ENCODE assay signal across 23 cellular contexts in genomic region chr2:31268344-31268743, GRCh38. TPM values are rescaled to one million over a fixed set of nuclear protein-coding genes. Genes with fewer than 3 reads are reported as not detected.
DNase-seq lines count a peak whose midpoint lies in the region; ATAC-seq, FAIRE-seq and TF ChIP-seq lines count a peak whose summit lies in the region.
"Had no signal": no experiment of that assay in that cellular context is flagged by ENCODE, and none has a peak within 500 bp of the region (broad histone marks: within the 10 kb centered on the region; RNA-seq: fewer than 3 reads in every experiment).

No MANE protein-coding gene starts in this region.

- no peak overlapping the region for H3K18ac ChIP-seq in IMR-90 (ENCODE audit: low read depth, low read length)

- H3K36me3 Mint-ChIP-seq in activated T-cell treated with anti-CD3 and anti-CD28 coated beads, Interleukin-2, amount 50 U/mL, for 72 hours (ENCODE audit: insufficient read depth in 2 of 2) = no peaks in the 10 kb centered on the region
- H3K36me3 Mint-ChIP-seq: activated naive CD4-positive, alpha-beta T cell treated with anti-CD3 and anti-CD28 coated beads, Interleukin-2, amount 10 ng/mL, durations not matched to agents 7 days and 5 days; stimulated activated effector memory CD8-positive, alpha-beta T cell treated with anti-CD3 and anti-CD28 coated beads, Interleukin-12 subunit alpha, Interleukin-12 subunit beta, amount 100 ng/mL, for 72 hours had no signal

- no peak for TF ChIP-seq RAD21 in IMR-90 (IDR thresholded peaks at IDR 0.05; ENCODE audit: low read length)
- TF ChIP-seq RAD21 in K562 (CRISPR knock-in tag; conservative IDR thresholded peaks at IDR 0.05 in 1 of 2, IDR thresholded peaks at IDR 0.05 in 1 of 2) = no peak

- no peak overlapping the region for H2AK5ac ChIP-seq in IMR-90 (ENCODE audit: low read depth, low read length)

- in situ Hi-C loops in G401 (cut with HindIII; ENCODE audit: low sequenced_read_pairs) = no loop called here
- in situ Hi-C loops in IMR-90 (cut with MboI; ENCODE audit: low sequenced_read_pairs) = no loop called here
- in situ Hi-C loops in K562 (cut with MboI) = no loop called here

- H3K4me2 ChIP-seq in IMR-90 (ENCODE audit: low read depth, low read length) (no peak overlapping the region), K562 (ENCODE audit: insufficient read depth, low read length) (no peak overlapping the region)

- H3K4me3 Mint-ChIP-seq in activated T-cell treated with anti-CD3 and anti-CD28 coated beads, Interleukin-2, amount 50 U/mL, for 72 hours = no peak overlapping the region
- H3K4me3 Mint-ChIP-seq: activated CD4-positive, alpha-beta T cell treated with anti-CD3 and anti-CD28 coated beads, Interleukin-2, amount 10 ng/mL, durations not matched to agents 24 days and 14 days; activated naive CD4-positive, alpha-beta T cell treated with anti-CD3 and anti-CD28 coated beads, Interleukin-2, amount 10 ng/mL, durations not matched to agents 7 days and 5 days; stimulated activated effector memory CD8-positive, alpha-beta T cell treated with anti-CD3 and anti-CD28 coated beads, Interleukin-12 subunit alpha, Interleukin-12 subunit beta, amount 100 ng/mL, for 72 hours; T-helper 1 cell treated with Interleukin-12 subunit alpha and Interleukin-12 subunit beta and Interleukin-4 antibody, amounts not matched to agents 30 μg/mL and 1 μg/mL, for 36 hours had no signal

- no peak overlapping the region for H3K27ac ChIP-seq in IMR-90 (ENCODE audit: insufficient read depth, low read length)
- H3K27ac ChIP-seq in K562 (ENCODE audit: extremely low read depth, low read depth, low read length) = no peak overlapping the region
- H3K27ac ChIP-seq in psoas muscle = no peak overlapping the region
- H3K27ac ChIP-seq in sigmoid colon = no peak overlapping the region
- H3K27ac ChIP-seq: SJSA1, skin epidermis, suprapubic skin had no signal

- no peaks in the 10 kb centered on the region for H3K79me2 ChIP-seq in K562 (ENCODE audit: control insufficient read depth, insufficient read depth, low read length)

- no peak overlapping the region for H3K56ac ChIP-seq in IMR-90 (ENCODE audit: extremely low read depth, insufficient read depth, low read length)

- FAIRE-seq in K562 (lab: Jason Lieb, UNC) = no peak

- no peak overlapping the region for H3K23ac ChIP-seq in IMR-90 (ENCODE audit: low read depth, low read length)

- H2AK9ac ChIP-seq in IMR-90 (replicated peaks; ENCODE audit: low read depth, low read length, poor library complexity) = no peak overlapping the region

- no peak overlapping the region for H2BK20ac ChIP-seq in IMR-90 (ENCODE audit: low read depth, low read length)

- H3K4me1 ChIP-seq in IMR-90 (ENCODE audit: control insufficient read depth, insufficient read depth, low read length) = peaks cover 13% of the 10 kb centered on the region
- H3K4me1 ChIP-seq in K562 (replicated peaks in 1 of 2; ENCODE audit: control insufficient read depth in 2 of 2, insufficient read depth in 2 of 2, low read length in 2 of 2) = no peaks in the 10 kb centered on the region
- H3K4me1 ChIP-seq in psoas muscle = no peaks in the 10 kb centered on the region
- H3K4me1 ChIP-seq in sigmoid colon = no peaks in the 10 kb centered on the region
- H3K4me1 ChIP-seq: suprapubic skin had no signal

- POLR2A ChIA-PET in IMR-90 (lab: Charles Lee; ENCODE audit: unreplicated experiment) = no interaction called here
- POLR2A ChIA-PET in K562 (lab: Yijun Ruan, JAX) = no interaction called here

- no CpG with 5 or more reads among the region's 2 CpGs for WGBS in IMR-90 (ENCODE audit: extremely low coverage in 2 of 2, insufficient read length in 1 of 2), 2 experiments
- 0% methylated on average over 2 of the region's 2 CpGs for WGBS in K562 (ENCODE audit: insufficient coverage, low coverage, missing lambda C conversion rate)
- WGBS in psoas muscle, 3 donors = 92 to 97% (median 94%) methylated on average over 2 of the region's 2 CpGs
- WGBS in sigmoid colon, 2 donors = 94 to 96% methylated on average over 2 of the region's 2 CpGs

- H3K9me1 ChIP-seq in IMR-90 (ENCODE audit: insufficient read depth, low read length) (peaks cover 14% of the 10 kb centered on the region), K562 (ENCODE audit: control insufficient read depth, insufficient read depth, low read length) (no peaks in the 10 kb centered on the region)

- TF ChIP-seq CTCF in IMR-90 (conservative IDR thresholded peaks at IDR 0.05; ENCODE audit: low read depth, low read length) (no peak), K562 (IDR thresholded peaks at IDR 0.05 in 2 of 3, conservative IDR thresholded peaks at IDR 0.05 in 1 of 3; ENCODE audit: insufficient read depth in 2 of 3, low read depth in 1 of 3, low read length in 3 of 3) (peak in 2 of 3 experiments; percentile 9 to 19; a peak in 1 of 6 replicates), psoas muscle (IDR thresholded peaks at IDR 0.05) (no peak), sigmoid colon (IDR thresholded peaks at IDR 0.05) (no peak)

- H3K9me3 ChIP-seq in IMR-90 (ENCODE audit: control insufficient read depth, insufficient read depth, low read length) (no peaks in the 10 kb centered on the region), K562 (replicated peaks; ENCODE audit: control insufficient read depth, insufficient read depth, low read depth, low read length) (no peaks in the 10 kb centered on the region), psoas muscle (no peaks in the 10 kb centered on the region), sigmoid colon (no peaks in the 10 kb centered on the region)
- H3K9me3 ChIP-seq: SJSA1, suprapubic skin had no signal

- H3K9me3 Mint-ChIP-seq in activated T-cell treated with anti-CD3 and anti-CD28 coated beads, Interleukin-2, amount 50 U/mL, for 72 hours = no peaks in the 10 kb centered on the region
- H3K9me3 Mint-ChIP-seq: activated CD4-positive, alpha-beta T cell treated with anti-CD3 and anti-CD28 coated beads, Interleukin-2, amount 10 ng/mL, durations not matched to agents 24 days and 14 days; activated naive CD4-positive, alpha-beta T cell treated with anti-CD3 and anti-CD28 coated beads, Interleukin-2, amount 10 ng/mL, durations not matched to agents 7 days and 5 days; stimulated activated effector memory CD8-positive, alpha-beta T cell treated with anti-CD3 and anti-CD28 coated beads, Interleukin-12 subunit alpha, Interleukin-12 subunit beta, amount 100 ng/mL, for 72 hours; T-helper 1 cell treated with Interleukin-12 subunit alpha and Interleukin-12 subunit beta and Interleukin-4 antibody, amounts not matched to agents 30 μg/mL and 1 μg/mL, for 36 hours had no signal

- TF ChIP-seq EP300 in K562 (IDR thresholded peaks at IDR 0.05; ENCODE audit: low read length) = no peak
- TF ChIP-seq EP300 in sigmoid colon (IDR thresholded peaks at IDR 0.05) = no peak

- H2AFZ ChIP-seq in IMR-90 (replicated peaks; ENCODE audit: low read length, poor library complexity) (no peak overlapping the region), K562 (ENCODE audit: low read depth, low read length) (no peak overlapping the region)

- no peak for TF ChIP-seq POLR2A in IMR-90 (IDR thresholded peaks at IDR 0.05; ENCODE audit: low read depth, low read length)
- no peak for TF ChIP-seq POLR2A in K562 (conservative IDR thresholded peaks at IDR 0.05)
- no peak for TF ChIP-seq POLR2A in sigmoid colon (IDR thresholded peaks at IDR 0.05)

- H3K4me1 Mint-ChIP-seq in activated T-cell treated with anti-CD3 and anti-CD28 coated beads, Interleukin-2, amount 50 U/mL, for 72 hours (ENCODE audit: low read depth) = no peaks in the 10 kb centered on the region
- H3K4me1 Mint-ChIP-seq: activated CD4-positive, alpha-beta T cell treated with anti-CD3 and anti-CD28 coated beads, Interleukin-2, amount 10 ng/mL, durations not matched to agents 24 days and 14 days; activated naive CD4-positive, alpha-beta T cell treated with anti-CD3 and anti-CD28 coated beads, Interleukin-2, amount 10 ng/mL, durations not matched to agents 7 days and 5 days; stimulated activated effector memory CD8-positive, alpha-beta T cell treated with anti-CD3 and anti-CD28 coated beads, Interleukin-12 subunit alpha, Interleukin-12 subunit beta, amount 100 ng/mL, for 72 hours had no signal

- H3K4me3 ChIP-seq in IMR-90 (ENCODE audit: insufficient read depth, low read depth, low read length) = no peak overlapping the region
- H3K4me3 ChIP-seq in K562 = no peak overlapping the region
- H3K4me3 ChIP-seq in psoas muscle = no peak overlapping the region
- H3K4me3 ChIP-seq in sigmoid colon = no peak overlapping the region
- H3K4me3 ChIP-seq: SJSA1, skin epidermis, suprapubic skin had no signal

- no peaks in the 10 kb centered on the region; a peak in 1 of 4 replicates for H3K79me1 ChIP-seq in IMR-90 (ENCODE audit: low read depth in 1 of 2, low read length in 2 of 2)

- no peak overlapping the region for H4K5ac ChIP-seq in IMR-90 (ENCODE audit: low read depth, low read length)

- peak; percentile 25 for DNase-seq in G401 (ENCODE audit: low spot score)
- DNase-seq in IMR-90 = no peak
- no peak for DNase-seq in K562 (ENCODE audit: extremely low read depth in 1 of 4, low spot score in 3 of 4)
- peak; percentile 63 for DNase-seq in iPS-NIHi7 (ENCODE audit: extremely low spot score)
- DNase-seq in psoas muscle = no peak
- DNase-seq in activated T-cell treated with anti-CD3 and anti-CD28 coated beads, Interleukin-2, amount 50 U/mL, for 72 hours = no peak
- no peak for DNase-seq in sigmoid colon
- DNase-seq: activated CD4-positive, alpha-beta T cell treated with anti-CD3 and anti-CD28 coated beads, Interleukin-2, amount 10 ng/mL, durations not matched to agents 24 days and 14 days; activated naive CD4-positive, alpha-beta T cell treated with anti-CD3 and anti-CD28 coated beads, Interleukin-2, amount 10 ng/mL, durations not matched to agents 7 days and 5 days; activated T-cell treated with anti-CD3 and anti-CD28 coated beads, Interleukin-2, amount 50 U/mL, for 48 hours; COR-L47; mammary epithelial cell; NCI-H1436 treated with DMSO at 0.1 percent for 48 hours; NCI-H510A; stimulated activated CD4-positive, alpha-beta T cell treated with anti-CD3 and anti-CD28 coated beads, Interleukin-1b, Interleukin-23, amount 100 ng/mL, for 48 hours had no signal

- intact Hi-C loops in IMR-90 (cut with micrococcal nuclease) = no loop called here
- intact Hi-C loops in K562 (cut with micrococcal nuclease) = no loop called here
- intact Hi-C loops in psoas muscle (cut with DNase I) = no loop called here
- intact Hi-C loops in sigmoid colon (cut with DNase I) = no loop called here

- CTCF ChIA-PET in IMR-90 (lab: Yijun Ruan, JAX) = no interaction called here
- CTCF ChIA-PET in K562 (lab: Yijun Ruan, JAX; ENCODE audit: low intra/inter-chr PET ratio) = no interaction called here

- peaks cover 18% of the 10 kb centered on the region for H3K36me3 ChIP-seq in IMR-90 (ENCODE audit: control insufficient read depth, insufficient read depth, low read length)
- no peaks in the 10 kb centered on the region for H3K36me3 ChIP-seq in K562 (ENCODE audit: control insufficient read depth, insufficient read depth, low read length)
- no peaks in the 10 kb centered on the region for H3K36me3 ChIP-seq in psoas muscle (ENCODE audit: insufficient read depth in 1 of 2, low read depth in 1 of 2)
- H3K36me3 ChIP-seq in sigmoid colon = no peaks in the 10 kb centered on the region

- no peak overlapping the region for H2BK15ac ChIP-seq in IMR-90 (ENCODE audit: low read depth, low read length)

- no peak overlapping the region for H3K27ac Mint-ChIP-seq in activated T-cell treated with anti-CD3 and anti-CD28 coated beads, Interleukin-2, amount 50 U/mL, for 72 hours
- H3K27ac Mint-ChIP-seq: activated CD4-positive, alpha-beta T cell treated with anti-CD3 and anti-CD28 coated beads, Interleukin-2, amount 10 ng/mL, durations not matched to agents 24 days and 14 days; activated naive CD4-positive, alpha-beta T cell treated with anti-CD3 and anti-CD28 coated beads, Interleukin-2, amount 10 ng/mL, durations not matched to agents 7 days and 5 days; progenitor cell of endocrine pancreas; stimulated activated effector memory CD8-positive, alpha-beta T cell treated with anti-CD3 and anti-CD28 coated beads, Interleukin-12 subunit alpha, Interleukin-12 subunit beta, amount 100 ng/mL, for 72 hours; T-helper 1 cell treated with Interleukin-12 subunit alpha and Interleukin-12 subunit beta and Interleukin-4 antibody, amounts not matched to agents 30 μg/mL and 1 μg/mL, for 36 hours had no signal

- no peak for ATAC-seq in IMR-90 (ENCODE audit: low read depth)
- ATAC-seq in K562 = no peak; the same call in 2 of the 3 replicates
- no peak for ATAC-seq in psoas muscle
- ATAC-seq in activated T-cell treated with anti-CD3 and anti-CD28 coated beads, Interleukin-2, amount 50 U/mL, for 72 hours (replicated peaks in 1 of 2) = no peak
- no peak for ATAC-seq in HG02623 (IDR thresholded peaks at IDR 0.05; ENCODE audit: unreplicated experiment)
- ATAC-seq: Panc1; stimulated activated effector memory CD8-positive, alpha-beta T cell treated with anti-CD3 and anti-CD28 coated beads, Interleukin-12 subunit alpha, Interleukin-12 subunit beta, amount 100 ng/mL, for 72 hours had no signal

- no peak overlapping the region for H4K8ac ChIP-seq in IMR-90 (ENCODE audit: low read depth in 2 of 2, low read length in 2 of 2)

- H3K9ac ChIP-seq in IMR-90 (ENCODE audit: low read depth, low read length) (no peak overlapping the region), K562 (ENCODE audit: insufficient read depth in 1 of 2, low read depth in 2 of 2, low read length in 2 of 2) (no peak overlapping the region)

- no peak overlapping the region for H2BK120ac ChIP-seq in IMR-90 (ENCODE audit: low read depth, low read length)

- H4K91ac ChIP-seq in IMR-90 (ENCODE audit: insufficient read depth, low read depth, low read length) = no peak overlapping the region

- no peak overlapping the region for H2BK5ac ChIP-seq in IMR-90 (ENCODE audit: low read depth, low read length, poor library complexity, severe bottlenecking)

- no peak overlapping the region for H3K4ac ChIP-seq in IMR-90 (ENCODE audit: low read depth, low read length)

- peak overlapping the region; percentile 58; the same call in 1 of the 2 replicates for H3K14ac ChIP-seq in IMR-90 (replicated peaks; ENCODE audit: low read depth, low read length)

- H3K27me3 ChIP-seq in IMR-90 (ENCODE audit: control insufficient read depth, insufficient read depth, low read length) = no peaks in the 10 kb centered on the region
- H3K27me3 ChIP-seq in K562 (ENCODE audit: control insufficient read depth in 2 of 2, insufficient read depth in 2 of 2, low read length in 2 of 2) = peaks cover 0 to 17% of the 10 kb centered on the region in 2 experiments; a peak in 3 of 5 replicates
- no peaks in the 10 kb centered on the region for H3K27me3 ChIP-seq in psoas muscle (ENCODE audit: insufficient read depth in 3 of 3, low read length in 2 of 3)
- no peaks in the 10 kb centered on the region for H3K27me3 ChIP-seq in sigmoid colon
- H3K27me3 ChIP-seq: SJSA1 had no signal

- no peaks in the 10 kb centered on the region for H3K27me3 Mint-ChIP-seq in activated T-cell treated with anti-CD3 and anti-CD28 coated beads, Interleukin-2, amount 50 U/mL, for 72 hours (ENCODE audit: low read depth)
- H3K27me3 Mint-ChIP-seq: progenitor cell of endocrine pancreas had no signal

- H4K20me1 ChIP-seq in IMR-90 (ENCODE audit: insufficient read depth, low read length) = peaks cover 3% of the 10 kb centered on the region; the same call in 1 of the 2 replicates
- no peaks in the 10 kb centered on the region for H4K20me1 ChIP-seq in K562 (replicated peaks; ENCODE audit: control insufficient read depth, insufficient read depth, low read length)

- dilution Hi-C loops in IMR-90 (cut with HindIII; ENCODE audit: low sequenced_read_pairs, unreplicated experiment) = no loop called here

- BruUV-seq in IMR-90 (replicated peaks; lab: Mats Ljungman, UMichigan) (no TSS peak), K562 (replicated peaks; lab: Mats Ljungman, UMichigan) (no TSS peak)

RNA-seq across cellular contexts. Expression of gene EHD3, which starts 34.4 kb away (rescaled TPM):
- 3.5 and 4.9 TPM in 2 replicates for total RNA-seq in G401 (2014; rRNA removed; shearing (Covaris generic))
- total RNA-seq in IMR-90 (2012; rRNA removed) (34.4 and 39.8 TPM in 2 replicates), K562 (2014; rRNA removed) (under 0.01 and 0.04 TPM in 2 replicates), K562 (2014; rRNA removed; fragmentation: Illumina TruSeq; extraction: Trizol) (0.04 TPM in 1 of 2 replicates, not detected in the other), K562 (2015; rRNA removed; fragmentation: Illumina TruSeq; extraction: Trizol) (0.04 TPM in 1 of 2 replicates, not detected in the other), K562 (2021) (0.11 TPM in 1 of 2 replicates, not detected in the other), psoas muscle (1 to 10 TPM; 1.5 to 2.9 (median 2.0) TPM), sigmoid colon (1 to 10 TPM; 2.3 to 7.8 (median 4.0) TPM)
- polyA plus RNA-seq in IMR-90 (2012; rRNA removed) (29.1 and 31.8 TPM in 2 replicates), K562 (2011; rRNA removed) (0.01 and 0.04 TPM in 2 replicates), K562 (2014; fragmentation: Illumina TruSeq; extraction: Trizol) (0.01 TPM in 1 of 2 replicates, not detected in the other), K562 (2014; fragmentation: Nextera tagmentation; extraction: Ambion mirVana) (not detected), K562 (2014; rRNA removed) (0.03 TPM in 1 of 2 replicates, not detected in the other), psoas muscle (1 to 10 TPM in 2 of 3 donors, under 1 TPM in 1; 0.73 to 5.2 (median 1.3) TPM), sigmoid colon (1 to 10 TPM in 1 of 3 donors, under 1 TPM in 2; 0.60 to 4.0 (median 0.92) TPM)
- polyA plus RNA-seq in IMR-90 (2012; cell fraction: cytosol; rRNA removed) = 14.9 and 29.2 TPM in 2 replicates
- polyA plus RNA-seq in IMR-90 (2012; cell fraction: nucleus; rRNA removed; ENCODE audit: low replicate concordance) = 16.5 and 17.6 TPM in 2 replicates
- total RNA-seq in K562 (2011; cell fraction: chromatin; rRNA removed; ENCODE audit: low replicate concordance) = 0.14 TPM in 1 of 2 replicates, not detected in the other
- total RNA-seq in K562 (2011; cell fraction: nucleolus; rRNA removed) = under 0.01 and 0.13 TPM in 2 replicates
- total RNA-seq in K562 (2011; cell fraction: nucleoplasm; rRNA removed) = 0.07 TPM in 1 of 2 replicates, not detected in the other
- polyA plus RNA-seq in K562 (2011; cell fraction: cytosol; rRNA removed) = 0.01 and 0.10 TPM in 2 replicates
- 0.06 TPM in 1 of 2 replicates, not detected in the other for polyA plus RNA-seq in K562 (2011; cell fraction: nucleus; rRNA removed)
- polyA plus RNA-seq in K562 (2012) = 0.05 and 0.14 TPM in 2 replicates
- 0.03 and 0.18 TPM in 2 replicates for polyA minus RNA-seq in K562 (2011; rRNA and poly(A)+ RNA removed)
- not detected in 2 replicates for polyA minus RNA-seq in K562 (2011; cell fraction: cytosol; rRNA and poly(A)+ RNA removed)
- polyA minus RNA-seq in K562 (2011; cell fraction: nucleus; rRNA and poly(A)+ RNA removed) = under 0.01 TPM in 1 of 2 replicates, not detected in the other
- under 1 TPM; 0.84 to 0.95 TPM for total RNA-seq in activated T-cell treated with anti-CD3 and anti-CD28 coated beads, Interleukin-2, amount 50 U/mL, for 72 hours

RNA-seq across cellular contexts. Expression of gene CAPN14, which starts 51.0 kb away (rescaled TPM):
- not detected in 2 replicates for total RNA-seq in G401 (2014; rRNA removed; shearing (Covaris generic))
- under 0.01 TPM in 2 replicates for total RNA-seq in IMR-90 (2012; rRNA removed)
- polyA plus RNA-seq in IMR-90 (2012; rRNA removed) = 0.07 and 0.09 TPM in 2 replicates
- 0.03 and 0.08 TPM in 2 replicates for polyA plus RNA-seq in IMR-90 (2012; cell fraction: cytosol; rRNA removed)
- polyA plus RNA-seq in IMR-90 (2012; cell fraction: nucleus; rRNA removed; ENCODE audit: low replicate concordance) = 0.13 and 0.24 TPM in 2 replicates
- not detected in 2 replicates for total RNA-seq in K562 (2011; cell fraction: chromatin; rRNA removed; ENCODE audit: low replicate concordance)
- total RNA-seq in K562 (2011; cell fraction: nucleolus; rRNA removed) = not detected in 2 replicates
- not detected in 2 replicates for total RNA-seq in K562 (2011; cell fraction: nucleoplasm; rRNA removed)
- total RNA-seq in K562 (2014; rRNA removed) = not detected in 2 replicates
- not detected in 2 replicates for total RNA-seq in K562 (2014; rRNA removed; fragmentation: Illumina TruSeq; extraction: Trizol)
- total RNA-seq in K562 (2015; rRNA removed; fragmentation: Illumina TruSeq; extraction: Trizol) = not detected in 2 replicates
- total RNA-seq in K562 (2021) = not detected in 2 replicates
- polyA plus RNA-seq in K562 (2011; rRNA removed) = not detected in 2 replicates
- not detected in 2 replicates for polyA plus RNA-seq in K562 (2011; cell fraction: cytosol; rRNA removed)
- not detected in 2 replicates for polyA plus RNA-seq in K562 (2011; cell fraction: nucleus; rRNA removed)
- not detected in 2 replicates for polyA plus RNA-seq in K562 (2012)
- polyA plus RNA-seq in K562 (2014; fragmentation: Illumina TruSeq; extraction: Trizol) = not detected in 2 replicates
- polyA plus RNA-seq in K562 (2014; fragmentation: Nextera tagmentation; extraction: Ambion mirVana) = not detected
- polyA plus RNA-seq in K562 (2014; rRNA removed) = not detected in 2 replicates
- not detected in 2 replicates for polyA minus RNA-seq in K562 (2011; rRNA and poly(A)+ RNA removed)
- not detected in 2 replicates for polyA minus RNA-seq in K562 (2011; cell fraction: cytosol; rRNA and poly(A)+ RNA removed)
- polyA minus RNA-seq in K562 (2011; cell fraction: nucleus; rRNA and poly(A)+ RNA removed) = not detected in 2 replicates
- under 1 TPM in 1 of 4 donors, not detected in 3; 0.13 TPM for total RNA-seq in psoas muscle
- under 1 TPM; 0.01 to 0.04 (median 0.03) TPM for polyA plus RNA-seq in psoas muscle
- total RNA-seq in activated T-cell treated with anti-CD3 and anti-CD28 coated beads, Interleukin-2, amount 50 U/mL, for 72 hours = under 1 TPM; 0.60 to 0.65 TPM
- total RNA-seq in sigmoid colon = under 1 TPM in 2 of 4 donors, not detected in 2; 0.16 to 0.27 TPM
- under 1 TPM in 2 of 3 donors, not detected in 1; 0.23 to 0.25 TPM for polyA plus RNA-seq in sigmoid colon
- total RNA-seq: SJSA1 had no signal

Comparison
In these comparisons a context has a peak if more than half of its experiments do, and no peak if none do; other contexts are left out.
1. DNase-seq: peak in G401 (single experiment) and iPS-NIHi7 (single experiment); none in IMR-90 (single experiment), K562 (0 of 4), psoas muscle (0 of 2), activated T-cell treated with anti-CD3 and anti-CD28 coated beads, Interleukin-2, amount 50 U/mL, for 72 hours (0 of 2) and sigmoid colon (single experiment).
2. CTCF ChIP-seq: peak in K562 (2 of 3); none in IMR-90 (single experiment), psoas muscle (single experiment) and sigmoid colon (0 of 4).